17 cellular contexts compared by ENCODE assay signal in the genomic region with DNA sequence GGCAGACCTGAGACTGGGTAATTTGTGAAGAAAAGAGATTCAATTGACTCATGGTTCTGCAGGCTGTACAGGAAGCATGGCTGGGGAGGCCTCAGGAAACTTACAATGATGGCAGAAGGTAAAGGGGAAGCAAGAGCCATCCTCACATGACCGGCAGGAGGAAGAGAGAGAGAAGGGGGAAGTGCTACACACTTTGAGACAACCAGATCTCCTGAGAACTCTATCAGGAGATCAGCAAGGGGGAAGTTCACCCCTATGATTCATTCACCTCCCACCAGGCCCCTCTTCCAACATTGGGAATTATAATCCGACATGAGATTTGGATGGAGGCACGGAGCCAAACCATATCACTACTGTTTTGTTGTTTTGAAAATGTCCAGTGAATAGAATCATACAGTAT.
DNase-seq lines count a peak whose midpoint lies in the region; ATAC-seq and TF ChIP-seq lines count a peak whose summit lies in the region.
"Had no signal": no experiment of that assay in that cellular context is flagged by ENCODE, and none has a peak within 500 bp of the region (broad histone marks: within the 10 kb centered on the region; RNA-seq: fewer than 3 reads in every experiment).

No MANE protein-coding gene starts in this region.

- H3K27ac Mint-ChIP-seq in MCF 10A (ENCODE audit: low read depth, unreplicated experiment): peak overlapping the region; percentile 62
- peak overlapping the region; percentile 43 for H3K27ac Mint-ChIP-seq in WTC11
- no peak overlapping the region for H3K27ac Mint-ChIP-seq in activated CD4-positive, alpha-beta T cell treated with anti-CD3 and anti-CD28 coated beads, Interleukin-2, amount 10 ng/mL, durations not matched to agents 7 days and 5 days
- H3K27ac Mint-ChIP-seq: activated naive CD4-positive, alpha-beta T cell treated with anti-CD3 and anti-CD28 coated beads for 36 hours; CD4-positive, CD25-positive, alpha-beta regulatory T cell; stimulated activated effector memory CD8-positive, alpha-beta T cell treated with anti-CD3 and anti-CD28 coated beads, Interleukin-12 subunit alpha, Interleukin-12 subunit beta, amount 100 ng/mL, for 72 hours had no signal

- no peaks in the 10 kb centered on the region for H3K9me3 Mint-ChIP-seq in MCF 10A (ENCODE audit: unreplicated experiment)
- 0 out of 2 replicates have a peak, but pooled peaks cover 3% of the 10 kb centered on the region for H3K9me3 Mint-ChIP-seq in WTC11
- H3K9me3 Mint-ChIP-seq in activated CD4-positive, alpha-beta T cell treated with anti-CD3 and anti-CD28 coated beads, Interleukin-2, amount 10 ng/mL, durations not matched to agents 7 days and 5 days: peaks cover 7% of the 10 kb centered on the region
- H3K9me3 Mint-ChIP-seq: CD4-positive, CD25-positive, alpha-beta regulatory T cell; stimulated activated effector memory CD8-positive, alpha-beta T cell treated with anti-CD3 and anti-CD28 coated beads, Interleukin-12 subunit alpha, Interleukin-12 subunit beta, amount 100 ng/mL, for 72 hours had no signal

- BruUV-seq in MCF 10A (replicated peaks; lab: Mats Ljungman, UMichigan): no TSS peak

- no peak overlapping the region for H3K4me3 ChIP-seq in breast epithelium
- H3K4me3 ChIP-seq in upper lobe of left lung: no peak overlapping the region
- no peak overlapping the region for H3K4me3 ChIP-seq in uterus
- H3K4me3 ChIP-seq: tibial artery had no signal

- H3K27me3 ChIP-seq in breast epithelium (peaks cover 0 to 8% of the 10 kb centered on the region in 2 donors), upper lobe of left lung (no peaks in the 10 kb centered on the region), uterus (no peaks in the 10 kb centered on the region)
- H3K27me3 ChIP-seq: tibial artery had no signal

- CTCF ChIA-PET in MCF 10A (lab: Yijun Ruan, JAX): no interaction called here
- CTCF ChIA-PET in WTC11 (lab: Charles Lee): interaction anchor here (1.2 kb wide), 1 partner anchor 272 kb away, joined by 3 read pairs; no protein-coding TSS in a partner anchor
- CTCF ChIA-PET in activated CD4-positive, alpha-beta T cell treated with anti-CD3 and anti-CD28 coated beads, Interleukin-2, amount 10 ng/mL, durations not matched to agents 7 days and 5 days (lab: Charles Lee): no interaction called here

- DNase-seq in MCF 10A (ENCODE audit: unreplicated experiment) (no peak), breast epithelium (ENCODE audit: low spot score in 2 of 2) (no peak), WTC11 (ENCODE audit: low spot score) (no peak), lung microvascular endothelial cell (ENCODE audit: low read depth in 2 of 2) (peak; percentile 20 to 44), upper lobe of left lung (no peak), uterus (no peak)
- DNase-seq in activated CD4-positive, alpha-beta T cell treated with anti-CD3 and anti-CD28 coated beads, Interleukin-2, amount 10 ng/mL, durations not matched to agents 7 days and 5 days: no peak
- DNase-seq: activated CD4-positive, alpha-beta T cell treated with anti-CD3 and anti-CD28 coated beads for 48 hours; activated naive CD4-positive, alpha-beta T cell treated with anti-CD3 and anti-CD28 coated beads for 36 hours; activated T-cell treated with anti-CD3 and anti-CD28 coated beads for 4 hours; CD4-positive, CD25-positive, alpha-beta regulatory T cell; DND-41; NCI-H146; tibial artery had no signal

- ATAC-seq in WTC11 (no peak), upper lobe of left lung (ENCODE audit: low FRiP score in 2 of 2) (peak in 1 of 2 donors; percentile 63), GM18511 (IDR thresholded peaks at IDR 0.05; ENCODE audit: unreplicated experiment) (no peak)
- ATAC-seq: stimulated activated effector memory CD8-positive, alpha-beta T cell treated with anti-CD3 and anti-CD28 coated beads, Interleukin-12 subunit alpha, Interleukin-12 subunit beta, amount 100 ng/mL, for 72 hours had no signal

- H3K27me3 Mint-ChIP-seq in MCF 10A (ENCODE audit: insufficient read depth, unreplicated experiment) (no peaks in the 10 kb centered on the region), WTC11 (ENCODE audit: low read depth) (no peaks in the 10 kb centered on the region)
- peaks cover 14% of the 10 kb centered on the region for H3K27me3 Mint-ChIP-seq in activated CD4-positive, alpha-beta T cell treated with anti-CD3 and anti-CD28 coated beads, Interleukin-2, amount 10 ng/mL, durations not matched to agents 7 days and 5 days

- WGBS in upper lobe of left lung, 2 donors: 75% methylated on average over 3 of the region's 3 CpGs

- H3K9me3 ChIP-seq in breast epithelium (no peaks in the 10 kb centered on the region), upper lobe of left lung (no peaks in the 10 kb centered on the region), uterus (no peaks in the 10 kb centered on the region)
- H3K9me3 ChIP-seq: tibial artery had no signal

- TF ChIP-seq POLR2A in breast epithelium (IDR thresholded peaks at IDR 0.05) (no peak), upper lobe of left lung (IDR thresholded peaks at IDR 0.05) (no peak), uterus (IDR thresholded peaks at IDR 0.05) (no peak)

- POLR2A ChIA-PET in MCF 10A (lab: Yijun Ruan, JAX): no interaction called here
- POLR2A ChIA-PET in WTC11 (lab: Charles Lee): no interaction called here
- POLR2A ChIA-PET in activated CD4-positive, alpha-beta T cell treated with anti-CD3 and anti-CD28 coated beads, Interleukin-2, amount 10 ng/mL, durations not matched to agents 7 days and 5 days (lab: Charles Lee): no interaction called here

- H3K36me3 Mint-ChIP-seq in MCF 10A (ENCODE audit: insufficient read depth, unreplicated experiment): no peaks in the 10 kb centered on the region
- peaks cover 65% of the 10 kb centered on the region for H3K36me3 Mint-ChIP-seq in WTC11
- no peaks in the 10 kb centered on the region for H3K36me3 Mint-ChIP-seq in activated CD4-positive, alpha-beta T cell treated with anti-CD3 and anti-CD28 coated beads, Interleukin-2, amount 10 ng/mL, durations not matched to agents 7 days and 5 days (ENCODE audit: low read depth)
- H3K36me3 Mint-ChIP-seq: CD4-positive, CD25-positive, alpha-beta regulatory T cell; stimulated activated effector memory CD8-positive, alpha-beta T cell treated with anti-CD3 and anti-CD28 coated beads, Interleukin-12 subunit alpha, Interleukin-12 subunit beta, amount 100 ng/mL, for 72 hours had no signal

- H3K4me1 ChIP-seq in breast epithelium: no peaks in the 10 kb centered on the region
- H3K4me1 ChIP-seq in upper lobe of left lung: peaks cover 23 to 37% (median 35%) of the 10 kb centered on the region in 4 donors
- H3K4me1 ChIP-seq in uterus: no peaks in the 10 kb centered on the region

- intact Hi-C loops in MCF 10A (cut with micrococcal nuclease): no loop called here
- intact Hi-C loops in breast epithelium (cut with DNase I; ENCODE audit: low total_unique reads): no loop called here
- intact Hi-C loops in uterus (cut with DNase I; ENCODE audit: low total_unique reads): no loop called here

- H3K4me1 Mint-ChIP-seq in MCF 10A (ENCODE audit: insufficient read depth, unreplicated experiment) (peaks cover 17% of the 10 kb centered on the region), WTC11 (peaks cover 67% of the 10 kb centered on the region)
- peaks cover 16% of the 10 kb centered on the region for H3K4me1 Mint-ChIP-seq in activated CD4-positive, alpha-beta T cell treated with anti-CD3 and anti-CD28 coated beads, Interleukin-2, amount 10 ng/mL, durations not matched to agents 7 days and 5 days
- H3K4me1 Mint-ChIP-seq: stimulated activated effector memory CD8-positive, alpha-beta T cell treated with anti-CD3 and anti-CD28 coated beads, Interleukin-12 subunit alpha, Interleukin-12 subunit beta, amount 100 ng/mL, for 72 hours had no signal

- TF ChIP-seq CTCF in MCF 10A (IDR thresholded peaks at IDR 0.05; ENCODE audit: unreplicated experiment): no peak
- TF ChIP-seq CTCF in breast epithelium (IDR thresholded peaks at IDR 0.05): no peak
- TF ChIP-seq CTCF in WTC11 (IDR thresholded peaks at IDR 0.05): no peak
- TF ChIP-seq CTCF in upper lobe of left lung (IDR thresholded peaks at IDR 0.05): no peak
- no peak for TF ChIP-seq CTCF in uterus (IDR thresholded peaks at IDR 0.05)

- no peak for TF ChIP-seq EP300 in upper lobe of left lung (IDR thresholded peaks at IDR 0.05)

- H3K27ac ChIP-seq in breast epithelium: no peak overlapping the region
- H3K27ac ChIP-seq in upper lobe of left lung: peak overlapping the region in 3 of 4 donors; percentile 15 to 76 (median 65)
- no peak overlapping the region for H3K27ac ChIP-seq in uterus
- H3K27ac ChIP-seq: KMS-11, tibial artery had no signal

- no peaks in the 10 kb centered on the region for H3K36me3 ChIP-seq in breast epithelium
- peaks cover 0 to 8% (median 7%) of the 10 kb centered on the region in 4 donors for H3K36me3 ChIP-seq in upper lobe of left lung
- no peaks in the 10 kb centered on the region for H3K36me3 ChIP-seq in uterus

- H3K4me3 Mint-ChIP-seq in MCF 10A (ENCODE audit: unreplicated experiment) (no peak overlapping the region), WTC11 (no peak overlapping the region)
- H3K4me3 Mint-ChIP-seq in activated CD4-positive, alpha-beta T cell treated with anti-CD3 and anti-CD28 coated beads, Interleukin-2, amount 10 ng/mL, durations not matched to agents 7 days and 5 days: no peak overlapping the region
- H3K4me3 Mint-ChIP-seq: activated naive CD4-positive, alpha-beta T cell treated with anti-CD3 and anti-CD28 coated beads for 36 hours; CD4-positive, CD25-positive, alpha-beta regulatory T cell; stimulated activated effector memory CD8-positive, alpha-beta T cell treated with anti-CD3 and anti-CD28 coated beads, Interleukin-12 subunit alpha, Interleukin-12 subunit beta, amount 100 ng/mL, for 72 hours had no signal

TF ChIP-seq in WTC11, 78 proteins besides CTCF, POLR2A, EP300 and RAD21 (continues in another document):
- TF ChIP-seq MLX (CRISPR knock-in tag; IDR thresholded peaks at IDR 0.05) (no peak), HMGA2 (CRISPR knock-in tag; IDR thresholded peaks at IDR 0.05) (no peak), ATF1 (CRISPR knock-in tag; IDR thresholded peaks at IDR 0.05) (no peak)

Comparison
In these comparisons a context has a peak if more than half of its experiments do, and no peak if none do; other contexts are left out.
1. DNase-seq: peak in lung microvascular endothelial cell (2 of 2); none in MCF 10A (single experiment), breast epithelium (0 of 2), WTC11 (single experiment), upper lobe of left lung (0 of 2), uterus (0 of 2) and activated CD4-positive, alpha-beta T cell treated with anti-CD3 and anti-CD28 coated beads, Interleukin-2, amount 10 ng/mL, durations not matched to agents 7 days and 5 days (single experiment).
2. H3K27ac ChIP-seq: peak in upper lobe of left lung (3 of 4); none in breast epithelium (0 of 2) and uterus (0 of 2).